ENCODE assay signal across 8 cellular contexts in the genomic region with DNA sequence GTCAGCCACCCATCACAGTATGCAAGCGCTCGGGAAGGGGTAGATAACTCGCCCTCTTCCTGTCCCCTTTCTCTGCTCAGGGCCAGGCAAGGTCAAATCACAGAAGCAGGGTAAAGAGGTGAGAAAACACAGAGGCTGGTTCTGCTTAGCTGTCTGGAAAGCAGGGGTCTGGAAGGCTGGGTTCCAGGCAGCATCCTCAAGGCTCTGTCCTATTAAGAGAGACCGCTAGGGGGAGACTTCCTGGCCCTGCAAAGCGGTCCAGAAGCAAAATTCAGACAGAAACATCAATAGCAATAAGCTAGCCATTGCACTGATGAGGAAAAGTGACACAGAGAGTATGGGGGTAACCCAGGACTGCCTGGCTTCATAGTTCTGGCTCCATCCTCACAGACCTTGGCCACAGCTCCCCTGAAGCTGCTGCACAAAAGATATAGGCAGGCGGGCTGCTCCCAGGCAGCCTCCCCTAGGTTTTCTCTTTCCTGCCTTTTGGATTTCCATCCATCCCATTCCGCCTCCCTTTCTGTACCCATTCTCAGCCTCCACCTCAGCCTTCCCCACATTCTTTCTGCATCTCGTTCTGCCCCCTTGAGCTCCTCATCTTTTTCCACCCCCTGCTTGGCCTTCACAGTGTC.
DNase-seq lines count a peak whose midpoint lies in the region; ATAC-seq and TF ChIP-seq lines count a peak whose summit lies in the region.

No MANE protein-coding gene starts in this region.

- TF ChIP-seq CTCF in GM06990 (IDR thresholded peaks at IDR 0.05; ENCODE audit: insufficient read depth, low read length, poor library complexity, severe bottlenecking) (peak; percentile 81), neural crest cell (conservative IDR thresholded peaks at IDR 0.05) (peak; percentile 81)

- intact Hi-C loops in activated T-helper 1 cell treated with anti-CD3 and anti-CD28 coated beads, Interleukin-12 subunit alpha, Interleukin-12 subunit beta, Interleukin-2, Interleukin-4 antibody, amounts not matched to agents 30 ng/mL and 10 ng/mL and 1 ng/mL, durations not matched to agents 14 hours and 24 hours and 36 hours (cut with micrococcal nuclease), result no loop called here

- no peaks in the 10 kb centered on the region for H3K27me3 ChIP-seq in GM06990 (replicated peaks; ENCODE audit: control insufficient read depth, insufficient read depth, low read length)

- ATAC-seq in HG02981 (IDR thresholded peaks at IDR 0.05; ENCODE audit: unreplicated experiment) (no peak), GM21526 (IDR thresholded peaks at IDR 0.05; ENCODE audit: low FRiP score, unreplicated experiment) (no peak)

- no peaks in the 10 kb centered on the region for H3K36me3 ChIP-seq in GM06990 (ENCODE audit: control insufficient read depth, insufficient read depth, low read length)

- no peak overlapping the region for H3K27ac Mint-ChIP-seq in neural crest cell (ENCODE audit: unreplicated experiment)
- no peak overlapping the region for H3K27ac Mint-ChIP-seq in activated T-helper 1 cell treated with anti-CD3 and anti-CD28 coated beads, Interleukin-12 subunit alpha, Interleukin-12 subunit beta, Interleukin-2, Interleukin-4 antibody, amounts not matched to agents 30 ng/mL and 10 ng/mL and 1 ng/mL, durations not matched to agents 14 hours and 24 hours and 36 hours

- peaks cover 5% of the 10 kb centered on the region for H3K27me3 Mint-ChIP-seq in neural crest cell (ENCODE audit: low read depth)
- H3K27me3 Mint-ChIP-seq in activated T-helper 1 cell treated with anti-CD3 and anti-CD28 coated beads, Interleukin-12 subunit alpha, Interleukin-12 subunit beta, Interleukin-2, Interleukin-4 antibody, amounts not matched to agents 30 ng/mL and 10 ng/mL and 1 ng/mL, durations not matched to agents 14 hours and 24 hours and 36 hours (ENCODE audit: insufficient read depth), result no peaks in the 10 kb centered on the region

- H3K4me3 ChIP-seq in GM06990 (replicated peaks; ENCODE audit: low read depth, low read length), result no peak overlapping the region

- H3K4me3 Mint-ChIP-seq in neural crest cell, result no peak overlapping the region
- H3K4me3 Mint-ChIP-seq in activated T-helper 1 cell treated with anti-CD3 and anti-CD28 coated beads, Interleukin-12 subunit alpha, Interleukin-12 subunit beta, Interleukin-2, Interleukin-4 antibody, amounts not matched to agents 30 ng/mL and 10 ng/mL and 1 ng/mL, durations not matched to agents 14 hours and 24 hours and 36 hours, result no peak overlapping the region

- H3K4me1 Mint-ChIP-seq in neural crest cell, result no peaks in the 10 kb centered on the region
- no peaks in the 10 kb centered on the region for H3K4me1 Mint-ChIP-seq in activated T-helper 1 cell treated with anti-CD3 and anti-CD28 coated beads, Interleukin-12 subunit alpha, Interleukin-12 subunit beta, Interleukin-2, Interleukin-4 antibody, amounts not matched to agents 30 ng/mL and 10 ng/mL and 1 ng/mL, durations not matched to agents 14 hours and 24 hours and 36 hours (ENCODE audit: low read depth)

- H3K9me3 Mint-ChIP-seq in neural crest cell, result peaks cover 3% of the 10 kb centered on the region
- peaks cover 9% of the 10 kb centered on the region for H3K9me3 Mint-ChIP-seq in activated T-helper 1 cell treated with anti-CD3 and anti-CD28 coated beads, Interleukin-12 subunit alpha, Interleukin-12 subunit beta, Interleukin-2, Interleukin-4 antibody, amounts not matched to agents 30 ng/mL and 10 ng/mL and 1 ng/mL, durations not matched to agents 14 hours and 24 hours and 36 hours

- DNase-seq in GM06990 (ENCODE audit: extremely low read depth, insufficient read length), result no peak
- peak; percentile 13 for DNase-seq in LoVo (ENCODE audit: low spot score)
- DNase-seq in cerebellar cortex (ENCODE audit: low spot score), result peak; percentile 18
- DNase-seq in neural crest cell (ENCODE audit: low read depth, low spot score), result peak; percentile 41
- no peak for DNase-seq in stimulated activated CD4-positive, alpha-beta T cell treated with anti-CD3 and anti-CD28 coated beads, Interleukin-4, amount 100 ng/mL, for 1 hour
- DNase-seq in activated T-helper 1 cell treated with anti-CD3 and anti-CD28 coated beads, Interleukin-12 subunit alpha, Interleukin-12 subunit beta, Interleukin-2, Interleukin-4 antibody, amounts not matched to agents 30 ng/mL and 10 ng/mL and 1 ng/mL, durations not matched to agents 14 hours and 24 hours and 36 hours (ENCODE audit: low spot score), result no peak

- H3K36me3 Mint-ChIP-seq in neural crest cell (ENCODE audit: low read depth), result peaks cover 5% of the 10 kb centered on the region
- no peaks in the 10 kb centered on the region for H3K36me3 Mint-ChIP-seq in activated T-helper 1 cell treated with anti-CD3 and anti-CD28 coated beads, Interleukin-12 subunit alpha, Interleukin-12 subunit beta, Interleukin-2, Interleukin-4 antibody, amounts not matched to agents 30 ng/mL and 10 ng/mL and 1 ng/mL, durations not matched to agents 14 hours and 24 hours and 36 hours (ENCODE audit: low read depth)

Comparison
In these comparisons a context has a peak if more than half of its experiments do, and no peak if none do; other contexts are left out.
1. DNase-seq: peak in LoVo (single experiment), cerebellar cortex (single experiment) and neural crest cell (single experiment); none in GM06990 (single experiment), stimulated activated CD4-positive, alpha-beta T cell treated with anti-CD3 and anti-CD28 coated beads, Interleukin-4, amount 100 ng/mL, for 1 hour (single experiment) and activated T-helper 1 cell treated with anti-CD3 and anti-CD28 coated beads, Interleukin-12 subunit alpha, Interleukin-12 subunit beta, Interleukin-2, Interleukin-4 antibody, amounts not matched to agents 30 ng/mL and 10 ng/mL and 1 ng/mL, durations not matched to agents 14 hours and 24 hours and 36 hours (single experiment).